In genomic region chr5:124701873-124702272, GRCh38 we compare ENCODE assay signal across 1 cellular context.
TF ChIP-seq lines count a peak whose summit lies in the region.

No MANE protein-coding gene starts in this region.

TF ChIP-seq in H1, 55 proteins besides CTCF, POLR2A, EP300 and RAD21:
- no peak for TF ChIP-seq POU5F1 (IDR thresholded peaks at IDR 0.05; ENCODE audit: low read depth, low read length)
- TF ChIP-seq POLR2AphosphoS5 (IDR thresholded peaks at IDR 0.05; ENCODE audit: low read depth, low read length): no peak
- no peak for TF ChIP-seq RNF2 (IDR thresholded peaks at IDR 0.05; ENCODE audit: borderline replicate concordance, low read depth, low read length, missing control alignments, poor library complexity, severe bottlenecking)
- no peak for TF ChIP-seq RXRA (IDR thresholded peaks at IDR 0.05; ENCODE audit: insufficient read depth, low read depth, low read length)
- no peak for TF ChIP-seq JUN (IDR thresholded peaks at IDR 0.05; ENCODE audit: low read depth, low read length)
- TF ChIP-seq CBX8 (IDR thresholded peaks at IDR 0.05; ENCODE audit: borderline replicate concordance, low read depth, low read length): no peak
- TF ChIP-seq RFX5 (IDR thresholded peaks at IDR 0.05; ENCODE audit: borderline replicate concordance, low read depth, low read length): no peak
- no peak for TF ChIP-seq CBX5 (IDR thresholded peaks at IDR 0.05; ENCODE audit: low read depth, low read length)
- no peak for TF ChIP-seq KDM5A (IDR thresholded peaks at IDR 0.05; ENCODE audit: low read length)
- TF ChIP-seq GTF2F1 (IDR thresholded peaks at IDR 0.05; ENCODE audit: borderline replicate concordance, low read depth, low read length): no peak
- no peak for TF ChIP-seq TAF7 (optimal IDR thresholded peaks at IDR 0.05; ENCODE audit: borderline replicate concordance, low read depth, low read length)
- no peak for TF ChIP-seq CTBP2 (IDR thresholded peaks at IDR 0.05; ENCODE audit: borderline replicate concordance, insufficient read depth, insufficient read length, low read length)
